Comparison of ENCODE assay signal across 22 cellular contexts in genomic region chr11:44136176-44136945, GRCh38.
"Had no signal": no experiment of that assay in that cellular context is flagged by ENCODE, and none has a peak within 500 bp of the region (broad histone marks: within the 10 kb centered on the region; RNA-seq: fewer than 3 reads in every experiment).

No MANE protein-coding gene starts in this region.

- DNase-seq: activated CD4-positive, alpha-beta T cell treated with anti-CD3 and anti-CD28 coated beads for 48 hours; activated CD8-positive, alpha-beta memory T cell treated with anti-CD3 and anti-CD28 coated beads for 24 hours; activated naive CD4-positive, alpha-beta T cell; activated naive CD8-positive, alpha-beta T cell treated with anti-CD3 and anti-CD28 coated beads, Interleukin-2, amount 50 U/mL, for 24 hours; colonic mucosa; hypothalamus; kidney glomerular epithelial cell; left ventricle myocardium superior; occipital lobe; stimulated activated CD4-positive, alpha-beta T cell treated with anti-CD3 and anti-CD28 coated beads, Interleukin-15, amount 100 ng/mL, for 24 hours; stimulated activated CD4-positive, alpha-beta T cell treated with anti-CD3 and anti-CD28 coated beads, Interleukin-4, amount 100 ng/mL, for 24 hours; stimulated activated naive CD4-positive, alpha-beta T cell treated with Interleukin-2 at 50 U/mL for 16 hours; trophoblast cell had no signal

- H3K27me3 ChIP-seq: ascending aorta, colonic mucosa, esophagus muscularis mucosa, right atrium auricular region had no signal

- H3K9me3 ChIP-seq: ascending aorta, colonic mucosa, esophagus muscularis mucosa, right atrium auricular region had no signal

- H3K27me3 Mint-ChIP-seq: activated naive CD8-positive, alpha-beta T cell treated with anti-CD3 and anti-CD28 coated beads, Interleukin-2, amount 50 U/mL, for 24 hours; memory B cell; natural killer cell treated with Interleukin-12 subunit alpha and Interleukin-12 subunit beta and Interleukin-15 and Interleukin-18, amount 100 ng/mL, for 72 hours; progenitor cell of endocrine pancreas had no signal

- H3K4me1 Mint-ChIP-seq: activated naive CD8-positive, alpha-beta T cell treated with anti-CD3 and anti-CD28 coated beads, Interleukin-2, amount 50 U/mL, for 24 hours; memory B cell had no signal

- ATAC-seq: activated naive CD8-positive, alpha-beta T cell treated with anti-CD3 and anti-CD28 coated beads, Interleukin-2, amount 50 U/mL, for 24 hours; left ventricle myocardium superior; natural killer cell treated with Interleukin-12 subunit alpha and Interleukin-12 subunit beta and Interleukin-15 and Interleukin-18, amount 100 ng/mL, for 72 hours; WTC11 had no signal

- H3K4me3 Mint-ChIP-seq: activated naive CD8-positive, alpha-beta T cell treated with anti-CD3 and anti-CD28 coated beads, Interleukin-2, amount 50 U/mL, for 24 hours; memory B cell; natural killer cell treated with Interleukin-12 subunit alpha and Interleukin-12 subunit beta and Interleukin-15 and Interleukin-18, amount 100 ng/mL, for 72 hours; T-helper 1 cell treated with Interleukin-12 subunit alpha and Interleukin-12 subunit beta and Interleukin-4 antibody, amounts not matched to agents 30 μg/mL and 1 μg/mL, for 36 hours; WTC11 had no signal

- H3K27ac ChIP-seq: colonic mucosa, esophagus muscularis mucosa, right atrium auricular region, skin epidermis had no signal

- H3K9me3 Mint-ChIP-seq: activated naive CD8-positive, alpha-beta T cell treated with anti-CD3 and anti-CD28 coated beads, Interleukin-2, amount 50 U/mL, for 24 hours; memory B cell; natural killer cell treated with Interleukin-12 subunit alpha and Interleukin-12 subunit beta and Interleukin-15 and Interleukin-18, amount 100 ng/mL, for 72 hours; T-helper 1 cell treated with Interleukin-12 subunit alpha and Interleukin-12 subunit beta and Interleukin-4 antibody, amounts not matched to agents 30 μg/mL and 1 μg/mL, for 36 hours; WTC11 had no signal

- H3K4me3 ChIP-seq: ascending aorta, colonic mucosa, esophagus muscularis mucosa, right atrium auricular region, skin epidermis had no signal

- H3K36me3 Mint-ChIP-seq: WTC11 had no signal

- H3K27ac Mint-ChIP-seq: activated naive CD8-positive, alpha-beta T cell treated with anti-CD3 and anti-CD28 coated beads, Interleukin-2, amount 50 U/mL, for 24 hours; memory B cell; natural killer cell treated with Interleukin-12 subunit alpha and Interleukin-12 subunit beta and Interleukin-15 and Interleukin-18, amount 100 ng/mL, for 72 hours; progenitor cell of endocrine pancreas; T-helper 1 cell treated with Interleukin-12 subunit alpha and Interleukin-12 subunit beta and Interleukin-4 antibody, amounts not matched to agents 30 μg/mL and 1 μg/mL, for 36 hours; WTC11 had no signal

- H3K36me3 ChIP-seq: colonic mucosa had no signal

- H3K4me1 ChIP-seq: colonic mucosa had no signal
